In genomic region chr12:80714055-80714454, GRCh38 we compare ENCODE assay signal across 14 cellular contexts. TPM values are rescaled to one million over a fixed set of nuclear protein-coding genes. Genes with fewer than 3 reads are reported as not detected.
A peak's percentile ranks its signal among the peaks of the same experiment; 100 is the strongest.
DNase-seq lines count a peak whose midpoint lies in the region; ATAC-seq and TF ChIP-seq lines count a peak whose summit lies in the region.
"Had no signal": no experiment of that assay in that cellular context is flagged by ENCODE, and none has a peak within 500 bp of the region (broad histone marks: within the 10 kb centered on the region; RNA-seq: fewer than 3 reads in every experiment).

No MANE protein-coding gene starts in this region.

- TF ChIP-seq CTCF in epithelial cell of esophagus (IDR thresholded peaks at IDR 0.05; ENCODE audit: insufficient read depth, low read depth, low read length, missing control alignments) (no peak), smooth muscle cell (IDR thresholded peaks at IDR 0.05; ENCODE audit: borderline replicate concordance, insufficient read depth, poor library complexity, severe bottlenecking) (no peak), suprapubic skin (IDR thresholded peaks at IDR 0.05) (no peak), A673 (conservative IDR thresholded peaks at IDR 0.05; ENCODE audit: low read depth, low read length) (no peak)

- H3F3A ChIP-seq in smooth muscle cell (ENCODE audit: low read depth): no peaks in the 10 kb centered on the region

- H3K4me2 ChIP-seq in smooth muscle cell: peak overlapping the region; percentile 86

- DNase-seq in MG63 (peak; percentile 22), epithelial cell of esophagus (ENCODE audit: low read depth) (peak; percentile 4), left lobe of liver (ENCODE audit: low spot score) (no peak), smooth muscle cell (lab: John Stamatoyannopoulos, UW; ENCODE audit: unreplicated experiment) (no peak), suprapubic skin (ENCODE audit: low spot score in 2 of 2) (no peak), NOMO-1 treated with DMSO at 0.1 percent for 48 hours (lab: John Stamatoyannopoulos, UW; ENCODE audit: unreplicated experiment) (no peak), A673 (ENCODE audit: low spot score) (no peak)
- DNase-seq: NCI-H146, NCI-H526 treated with DMSO at 0.1 percent for 48 hours had no signal

- peak overlapping the region; percentile 23 for H3K4me3 ChIP-seq in MG63
- no peak overlapping the region for H3K4me3 ChIP-seq in epithelial cell of esophagus (ENCODE audit: low read length)
- H3K4me3 ChIP-seq in smooth muscle cell: peak overlapping the region; percentile 45
- H3K4me3 ChIP-seq in suprapubic skin: no peak overlapping the region
- H3K4me3 ChIP-seq in A673 (ENCODE audit: low read depth, low read length, poor library complexity, severe bottlenecking): no peak overlapping the region
- H3K4me3 ChIP-seq: left lung, pancreas had no signal

- no TSS peak for BruUV-seq in A673 (replicated peaks; lab: Mats Ljungman, UMichigan)

- H3K27ac ChIP-seq in smooth muscle cell (ENCODE audit: low read depth) (no peak overlapping the region), suprapubic skin (no peak overlapping the region), A673 (ENCODE audit: low read depth, low read length, poor library complexity, severe bottlenecking) (no peak overlapping the region)
- H3K27ac ChIP-seq: ascending aorta, epithelial cell of prostate, left lung, pancreas had no signal

- ATAC-seq in left lobe of liver: peak; percentile 56
- ATAC-seq: left lung, pancreas had no signal

- H3K79me2 ChIP-seq in smooth muscle cell (ENCODE audit: low read depth): no peaks in the 10 kb centered on the region

- TF ChIP-seq POLR2A in suprapubic skin (IDR thresholded peaks at IDR 0.05): no peak

- H2AFZ ChIP-seq in smooth muscle cell (ENCODE audit: low read depth): peak overlapping the region; percentile 92

- peaks cover 7% of the 10 kb centered on the region for H3K4me1 ChIP-seq in smooth muscle cell (ENCODE audit: low read depth)
- no peaks in the 10 kb centered on the region for H3K4me1 ChIP-seq in suprapubic skin
- H3K4me1 ChIP-seq in A673 (ENCODE audit: insufficient read depth, low read length, poor library complexity, severe bottlenecking): no peaks in the 10 kb centered on the region
- H3K4me1 ChIP-seq: ascending aorta, left lung, pancreas had no signal

- POLR2A ChIA-PET in A673 (lab: Charles Lee; ENCODE audit: low non-redundant PET): no interaction called here

- H3K36me3 ChIP-seq in MG63: no peaks in the 10 kb centered on the region
- no peaks in the 10 kb centered on the region for H3K36me3 ChIP-seq in smooth muscle cell (ENCODE audit: low read depth)
- H3K36me3 ChIP-seq in suprapubic skin: no peaks in the 10 kb centered on the region
- no peaks in the 10 kb centered on the region for H3K36me3 ChIP-seq in A673 (ENCODE audit: insufficient read depth, low read length, poor library complexity, severe bottlenecking)
- H3K36me3 ChIP-seq: ascending aorta, left lung, pancreas had no signal

- intact Hi-C loops in A673 (cut with micrococcal nuclease; ENCODE audit: unreplicated experiment): no loop called here

- CTCF ChIA-PET in A673 (lab: Charles Lee): no interaction called here

- WGBS in smooth muscle cell (ENCODE audit: low lambda C conversion rate): 4% methylated on average over 16 of the region's 16 CpGs
- 26% methylated on average over 16 of the region's 16 CpGs for WGBS in suprapubic skin

- H3K9me3 ChIP-seq in MG63 (no peaks in the 10 kb centered on the region), smooth muscle cell (replicated peaks; ENCODE audit: low read depth) (no peaks in the 10 kb centered on the region), suprapubic skin (no peaks in the 10 kb centered on the region), A673 (ENCODE audit: low read depth, low read length, poor library complexity, severe bottlenecking) (no peaks in the 10 kb centered on the region)
- H3K9me3 ChIP-seq: ascending aorta, left lung, pancreas had no signal

- no peak overlapping the region for H3K9ac ChIP-seq in smooth muscle cell (ENCODE audit: low read depth)

- no peaks in the 10 kb centered on the region for H4K20me1 ChIP-seq in smooth muscle cell (ENCODE audit: low read depth)

- TF ChIP-seq EP300 in suprapubic skin (IDR thresholded peaks at IDR 0.05): no peak

- H3K27me3 ChIP-seq in MG63: no peaks in the 10 kb centered on the region
- H3K27me3 ChIP-seq in smooth muscle cell (ENCODE audit: low read depth): peaks cover 76% of the 10 kb centered on the region
- peaks cover 66% of the 10 kb centered on the region for H3K27me3 ChIP-seq in suprapubic skin
- H3K27me3 ChIP-seq in A673 (replicated peaks; ENCODE audit: insufficient read depth, low read depth, low read length, poor library complexity): no peaks in the 10 kb centered on the region
- H3K27me3 ChIP-seq: ascending aorta had no signal

RNA-seq across cellular contexts. Expression of gene MYF5, which starts 2.7 kb away (rescaled TPM):
- total RNA-seq in MG63 (2014; rRNA removed; shearing (Covaris generic); ENCODE audit: low replicate concordance): not detected in 2 replicates
- total RNA-seq in left lobe of liver (not detected), smooth muscle cell (not detected in 2 replicates), suprapubic skin (not detected), A673 (2021) (not detected in 2 replicates)
- not detected in 2 replicates for polyA plus RNA-seq in smooth muscle cell
- total RNA-seq: ascending aorta, left lung, pancreas, subcutaneous adipose tissue had no signal
- polyA plus RNA-seq: pancreas had no signal

RNA-seq across cellular contexts. Expression of gene MYF6, which starts 6.6 kb away (rescaled TPM):
- total RNA-seq in MG63 (2014; rRNA removed; shearing (Covaris generic); ENCODE audit: low replicate concordance): 0.07 TPM in 1 of 2 replicates, not detected in the other
- not detected for total RNA-seq in left lobe of liver
- total RNA-seq in smooth muscle cell: not detected in 2 replicates
- not detected in 2 replicates for polyA plus RNA-seq in smooth muscle cell
- not detected for total RNA-seq in suprapubic skin
- not detected in 2 replicates for total RNA-seq in A673 (2021)
- total RNA-seq: ascending aorta, left lung, pancreas, subcutaneous adipose tissue had no signal

Comparison
In these comparisons a context has a peak if more than half of its experiments do, and no peak if none do; other contexts are left out.
1. DNase-seq: peak in MG63 (single experiment) and epithelial cell of esophagus (single experiment); none in left lobe of liver (single experiment), smooth muscle cell (single experiment), suprapubic skin (0 of 2), NOMO-1 treated with DMSO at 0.1 percent for 48 hours (single experiment) and A673 (single experiment).
2. H3K4me3 ChIP-seq: peak in MG63 (single experiment) and smooth muscle cell (single experiment); none in epithelial cell of esophagus (single experiment), suprapubic skin (single experiment) and A673 (single experiment).